ENCODE assay signal across 1 cellular context in genomic region chr12:104793280-104793679, GRCh38.
TF ChIP-seq lines count a peak whose summit lies in the region.

No MANE protein-coding gene starts in this region.

TF ChIP-seq in GM23338, 12 proteins besides CTCF, POLR2A, EP300 and RAD21 (continued from another document):
- TF ChIP-seq EZH2 (IDR thresholded peaks at IDR 0.05; ENCODE audit: low read depth, unreplicated experiment) (no peak), ETS1 (IDR thresholded peaks at IDR 0.05) (no peak), EZH2phosphoT487 (IDR thresholded peaks at IDR 0.05; ENCODE audit: unreplicated experiment) (no peak), ZNF114 (CRISPR knock-in tag; IDR thresholded peaks at IDR 0.05) (no peak), POLR2AphosphoS5 (IDR thresholded peaks at IDR 0.05; ENCODE audit: low read depth) (no peak), ZNF462 (CRISPR knock-in tag; IDR thresholded peaks at IDR 0.05) (no peak), JUNB (IDR thresholded peaks at IDR 0.05; ENCODE audit: unreplicated experiment) (no peak), STAT1 (IDR thresholded peaks at IDR 0.05; ENCODE audit: unreplicated experiment) (no peak), ZNF331 (CRISPR knock-in tag; IDR thresholded peaks at IDR 0.05; ENCODE audit: low read depth) (no peak)
TF ChIP-seq in GM23338: peak in this region for 0.
